18 cellular contexts compared by ENCODE assay signal in genomic region chr9:95083086-95083768, GRCh38.
DNase-seq lines count a peak whose midpoint lies in the region; ATAC-seq and TF ChIP-seq lines count a peak whose summit lies in the region.
"Had no signal": no experiment of that assay in that cellular context is flagged by ENCODE, and none has a peak within 500 bp of the region (broad histone marks: within the 10 kb centered on the region; RNA-seq: fewer than 3 reads in every experiment).

No MANE protein-coding gene starts in this region.

- peak overlapping the region; percentile 73 to 84 for H3K27ac ChIP-seq in esophagus (ENCODE audit: low read depth in 2 of 2, low read length in 1 of 2)
- H3K27ac ChIP-seq in neural progenitor cell: no peak overlapping the region
- peak overlapping the region; percentile 87 to 89 for H3K27ac ChIP-seq in thoracic aorta
- H3K27ac ChIP-seq in effector memory CD4-positive, alpha-beta T cell (ENCODE audit: insufficient read depth, low read length, poor library complexity, severe bottlenecking): no peak overlapping the region
- H3K27ac ChIP-seq: C4-2B, HL-60 had no signal

- ATAC-seq in WTC11 (no peak), thoracic aorta (ENCODE audit: insufficient number of reproducible peaks, low FRiP score, low read depth) (no peak), GM21619 (IDR thresholded peaks at IDR 0.05; ENCODE audit: unreplicated experiment) (no peak)
- ATAC-seq: T-cell had no signal

- DNase-seq in WTC11 (ENCODE audit: low spot score) (no peak), neural progenitor cell (ENCODE audit: low spot score) (no peak), thoracic aorta (ENCODE audit: low spot score) (no peak), SK-N-DZ (ENCODE audit: low spot score) (no peak)
- DNase-seq in effector memory CD4-positive, alpha-beta T cell: no peak
- DNase-seq: activated B cell treated with CpG ODN at 0.5 μM for 24 hours, DMS79 treated with DMSO at 0.1 percent for 48 hours, NCI-H146, NCI-H524, OCI-M1, T-cell had no signal

- peaks cover 15% of the 10 kb centered on the region for H3K4me1 Mint-ChIP-seq in WTC11
- peaks cover 87% of the 10 kb centered on the region for H3K4me1 Mint-ChIP-seq in neural progenitor cell
- H3K4me1 Mint-ChIP-seq: activated B cell treated with CpG ODN at 0.5 μM for 24 hours; activated naive CD4-positive, alpha-beta T cell treated with anti-CD3 and anti-CD28 coated beads, Interleukin-2, amount 50 U/mL, for 24 hours; T-cell had no signal

- H3K9ac ChIP-seq in neural progenitor cell: no peak overlapping the region

- peaks cover 28% of the 10 kb centered on the region for H4K20me1 ChIP-seq in neural progenitor cell (ENCODE audit: low read depth)

- H3F3A ChIP-seq in neural progenitor cell (ENCODE audit: low read depth): peaks cover 30% of the 10 kb centered on the region

- H2AFZ ChIP-seq in neural progenitor cell (replicated peaks): no peak overlapping the region

- H3K9me3 Mint-ChIP-seq in WTC11 (no peaks in the 10 kb centered on the region), neural progenitor cell (no peaks in the 10 kb centered on the region)
- H3K9me3 Mint-ChIP-seq: activated B cell treated with CpG ODN at 0.5 μM for 24 hours; activated naive CD4-positive, alpha-beta T cell treated with anti-CD3 and anti-CD28 coated beads, Interleukin-2, amount 50 U/mL, for 24 hours; nephron; T-cell had no signal

- CTCF ChIA-PET in WTC11 (lab: Charles Lee): interaction anchor here (0.7 to 1.6 kb wide), 2 partner anchors 22 to 44 kb away, joined by 3 to 7 read pairs; no protein-coding TSS in a partner anchor

- H3K36me3 Mint-ChIP-seq in WTC11: no peaks in the 10 kb centered on the region; the same call in 1 of the 2 replicates
- H3K36me3 Mint-ChIP-seq in neural progenitor cell: peaks cover 48% of the 10 kb centered on the region

- no peak overlapping the region for H3K4me3 Mint-ChIP-seq in WTC11
- H3K4me3 Mint-ChIP-seq in neural progenitor cell: no peak overlapping the region
- H3K4me3 Mint-ChIP-seq: activated B cell treated with CpG ODN at 0.5 μM for 24 hours; activated naive CD4-positive, alpha-beta T cell treated with anti-CD3 and anti-CD28 coated beads, Interleukin-2, amount 50 U/mL, for 24 hours; nephron; T-cell had no signal

- H3K27ac Mint-ChIP-seq in WTC11 (peak overlapping the region; percentile 36; the same call in 1 of the 2 replicates), neural progenitor cell (peak overlapping the region; percentile 64)
- H3K27ac Mint-ChIP-seq: activated B cell treated with CpG ODN at 0.5 μM for 24 hours; activated naive CD4-positive, alpha-beta T cell treated with anti-CD3 and anti-CD28 coated beads, Interleukin-2, amount 50 U/mL, for 24 hours; T-cell had no signal

- 63 to 81% methylated on average over 39 of the region's 39 CpGs for WGBS in esophagus, 2 donors

- H3K36me3 ChIP-seq in esophagus (ENCODE audit: control insufficient read depth in 2 of 2, insufficient read depth in 2 of 2, low read length in 1 of 2) (peaks cover 7 to 45% of the 10 kb centered on the region in 2 donors), neural progenitor cell (no peaks in the 10 kb centered on the region), thoracic aorta (peaks cover 41% of the 10 kb centered on the region)
- H3K36me3 ChIP-seq in effector memory CD4-positive, alpha-beta T cell (ENCODE audit: control insufficient read depth, insufficient read depth, low read length): no peaks in the 10 kb centered on the region

- H3K27me3 Mint-ChIP-seq in WTC11 (ENCODE audit: low read depth) (no peaks in the 10 kb centered on the region), neural progenitor cell (ENCODE audit: insufficient read depth, low read depth) (peaks cover 8% of the 10 kb centered on the region)
- H3K27me3 Mint-ChIP-seq: activated B cell treated with CpG ODN at 0.5 μM for 24 hours; activated naive CD4-positive, alpha-beta T cell treated with anti-CD3 and anti-CD28 coated beads, Interleukin-2, amount 50 U/mL, for 24 hours; T-cell had no signal

- no peak overlapping the region for H3K4me2 ChIP-seq in neural progenitor cell

- TF ChIP-seq CTCF in WTC11 (IDR thresholded peaks at IDR 0.05) (no peak), neural progenitor cell (IDR thresholded peaks at IDR 0.05) (no peak), thoracic aorta (IDR thresholded peaks at IDR 0.05) (no peak)

- POLR2A ChIA-PET in WTC11 (lab: Charles Lee): interaction anchor here (0.6 kb wide), 1 partner anchor 880 kb away, joined by 7 read pairs; no protein-coding TSS in a partner anchor

- no peak overlapping the region for H3K4me3 ChIP-seq in esophagus (ENCODE audit: low read depth in 1 of 2, low read length in 2 of 2)
- H3K4me3 ChIP-seq in neural progenitor cell: no peak overlapping the region
- no peak overlapping the region for H3K4me3 ChIP-seq in thoracic aorta
- H3K4me3 ChIP-seq in effector memory CD4-positive, alpha-beta T cell (ENCODE audit: insufficient read depth, low read depth, low read length, poor library complexity, severe bottlenecking): no peak overlapping the region
- H3K4me3 ChIP-seq: suprapubic skin had no signal

- H3K79me2 ChIP-seq in neural progenitor cell (ENCODE audit: low read depth): no peaks in the 10 kb centered on the region

- H3K4me1 ChIP-seq in esophagus (ENCODE audit: control insufficient read depth in 2 of 2, insufficient read depth in 2 of 2, low read length in 1 of 2) (peaks cover 9 to 43% of the 10 kb centered on the region in 2 donors), neural progenitor cell (peaks cover 53% of the 10 kb centered on the region), thoracic aorta (ENCODE audit: control insufficient read depth in 1 of 2, low read depth in 2 of 2) (peaks cover 46 to 100% of the 10 kb centered on the region in 2 donors)
- H3K4me1 ChIP-seq in effector memory CD4-positive, alpha-beta T cell (ENCODE audit: control insufficient read depth, insufficient read depth, low read length, poor library complexity, severe bottlenecking): no peaks in the 10 kb centered on the region

- H3K9me3 ChIP-seq in esophagus (ENCODE audit: control insufficient read depth in 2 of 2, insufficient read depth in 1 of 2, low read depth in 1 of 2, low read length in 1 of 2): peaks cover 0 to 3% of the 10 kb centered on the region in 2 donors
- no peaks in the 10 kb centered on the region for H3K9me3 ChIP-seq in neural progenitor cell (ENCODE audit: low read depth)
- H3K9me3 ChIP-seq in thoracic aorta: no peaks in the 10 kb centered on the region
- H3K9me3 ChIP-seq in effector memory CD4-positive, alpha-beta T cell (ENCODE audit: control insufficient read depth, low read length): no peaks in the 10 kb centered on the region
- H3K9me3 ChIP-seq: suprapubic skin had no signal

- H3K27me3 ChIP-seq in esophagus (ENCODE audit: control insufficient read depth in 1 of 2, insufficient read depth in 2 of 2, low read length in 2 of 2): no peaks in the 10 kb centered on the region
- H3K27me3 ChIP-seq in neural progenitor cell: no peaks in the 10 kb centered on the region
- no peaks in the 10 kb centered on the region for H3K27me3 ChIP-seq in thoracic aorta (replicated peaks; ENCODE audit: insufficient read depth)
- no peaks in the 10 kb centered on the region for H3K27me3 ChIP-seq in effector memory CD4-positive, alpha-beta T cell (replicated peaks; ENCODE audit: control insufficient read depth, insufficient read depth, low read length, poor library complexity, severe bottlenecking)
- H3K27me3 ChIP-seq: suprapubic skin had no signal

TF ChIP-seq in WTC11, 78 proteins besides CTCF, POLR2A, EP300 and RAD21 (continues in another document):
- TF ChIP-seq SMAD4 (CRISPR knock-in tag; IDR thresholded peaks at IDR 0.05): no peak
- no peak for TF ChIP-seq USF1 (CRISPR knock-in tag; IDR thresholded peaks at IDR 0.05)
- no peak for TF ChIP-seq ZNF396 (CRISPR knock-in tag; IDR thresholded peaks at IDR 0.05; ENCODE audit: borderline replicate concordance)
- no peak for TF ChIP-seq RORB (CRISPR knock-in tag; IDR thresholded peaks at IDR 0.05)
- TF ChIP-seq ZMAT4 (CRISPR knock-in tag; IDR thresholded peaks at IDR 0.05): no peak
- TF ChIP-seq HMGXB4 (CRISPR knock-in tag; IDR thresholded peaks at IDR 0.05): no peak
- no peak for TF ChIP-seq ZNF232 (CRISPR knock-in tag; IDR thresholded peaks at IDR 0.05)
- TF ChIP-seq FOXP1 (CRISPR knock-in tag; IDR thresholded peaks at IDR 0.05; ENCODE audit: borderline replicate concordance): no peak
- no peak for TF ChIP-seq SP1 (CRISPR knock-in tag; conservative IDR thresholded peaks at IDR 0.05)
- TF ChIP-seq JAZF1 (CRISPR knock-in tag; IDR thresholded peaks at IDR 0.05): no peak
- no peak for TF ChIP-seq ETV6 (CRISPR knock-in tag; IDR thresholded peaks at IDR 0.05)
- no peak for TF ChIP-seq GTF2I (CRISPR knock-in tag; conservative IDR thresholded peaks at IDR 0.05)
- TF ChIP-seq KAT7 (CRISPR knock-in tag; IDR thresholded peaks at IDR 0.05; ENCODE audit: borderline replicate concordance): no peak

Comparison
In these comparisons a context has a peak if more than half of its experiments do, and no peak if none do; other contexts are left out.
1. H3K27ac ChIP-seq: peak in esophagus (2 of 2) and thoracic aorta (2 of 2); none in neural progenitor cell (single experiment) and effector memory CD4-positive, alpha-beta T cell (single experiment).